In the genomic region with DNA sequence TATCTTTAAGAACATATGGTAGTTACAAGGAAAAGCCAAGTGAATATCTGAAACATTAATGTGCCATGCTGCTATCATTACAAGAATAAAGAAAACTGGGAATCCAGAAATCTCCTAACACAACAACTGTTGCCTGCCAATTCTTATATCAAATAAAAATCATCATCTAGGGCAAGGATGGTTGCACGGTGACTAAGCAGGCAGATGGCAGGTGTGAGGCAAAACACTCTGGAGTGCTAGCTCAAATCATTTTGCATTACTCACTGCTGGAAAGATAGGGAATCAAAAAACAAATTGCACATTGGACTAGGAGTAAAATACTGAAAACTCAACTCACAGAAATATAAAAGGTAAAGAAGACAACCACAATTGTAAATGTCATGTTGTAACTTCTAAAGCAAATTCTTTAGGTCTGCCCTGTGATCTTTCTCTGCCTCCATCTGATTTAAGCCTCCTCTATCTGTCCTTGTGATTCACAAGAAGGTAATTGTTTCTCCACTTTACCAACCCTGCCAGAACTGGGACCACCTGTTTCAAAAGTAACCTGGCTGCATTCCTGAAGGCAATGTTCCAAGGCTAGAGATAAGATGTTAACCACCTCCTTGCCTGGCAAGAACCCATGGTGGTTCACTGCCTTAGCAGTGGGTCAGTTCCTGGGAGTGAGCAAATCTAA, we compare ENCODE assay signal across 9 cellular contexts. TPM values are rescaled to one million over a fixed set of nuclear protein-coding genes. Genes with fewer than 3 reads are reported as not detected.
A peak's percentile ranks its signal among the peaks of the same experiment; 100 is the strongest.
DNase-seq lines count a peak whose midpoint lies in the region; ATAC-seq and TF ChIP-seq lines count a peak whose summit lies in the region.
"Had no signal": no experiment of that assay in that cellular context is flagged by ENCODE, and none has a peak within 500 bp of the region (broad histone marks: within the 10 kb centered on the region; RNA-seq: fewer than 3 reads in every experiment).

No MANE protein-coding gene starts in this region.

- DNase-seq in DMS53 (lab: John Stamatoyannopoulos, UW), result peak; percentile 84
- peak; percentile 91 for DNase-seq in LHCN-M2 (ENCODE audit: low read depth)
- peak; percentile 72 for DNase-seq in brain microvascular endothelial cell
- DNase-seq in mucosa of descending colon, result peak in 2 of 3 donors; percentile 34 to 68
- no peak for DNase-seq in activated naive CD4-positive, alpha-beta T cell treated with Interleukin-2 at 50 U/mL for 16 hours
- DNase-seq in stimulated activated naive CD8-positive, alpha-beta T cell treated with anti-CD3 and anti-CD28 coated beads, Interleukin-15, amount 100 ng/mL, for 72 hours, result no peak
- no peak for DNase-seq in pons (ENCODE audit: low spot score)
- DNase-seq: effector CD4-positive, alpha-beta T cell had no signal

- TF ChIP-seq CTCF in brain microvascular endothelial cell (IDR thresholded peaks at IDR 0.05; ENCODE audit: low read depth, low read length, missing control alignments), result no peak
- TF ChIP-seq CTCF in mucosa of descending colon (IDR thresholded peaks at IDR 0.05), result no peak

- no peaks in the 10 kb centered on the region for H3K27me3 ChIP-seq in brain microvascular endothelial cell (replicated peaks)

- H3K4me1 ChIP-seq in mucosa of descending colon (ENCODE audit: low read depth), result peaks cover 12% of the 10 kb centered on the region

- H3K9me3 ChIP-seq in mucosa of descending colon, result no peaks in the 10 kb centered on the region

- H3K4me3 Mint-ChIP-seq in stimulated activated naive CD8-positive, alpha-beta T cell treated with anti-CD3 and anti-CD28 coated beads, Interleukin-15, amount 100 ng/mL, for 72 hours, result no peak overlapping the region

- H3K27me3 Mint-ChIP-seq in stimulated activated naive CD8-positive, alpha-beta T cell treated with anti-CD3 and anti-CD28 coated beads, Interleukin-15, amount 100 ng/mL, for 72 hours, result no peaks in the 10 kb centered on the region

- no peak overlapping the region for H3K4me3 ChIP-seq in brain microvascular endothelial cell (ENCODE audit: low read depth, low read length)
- H3K4me3 ChIP-seq in mucosa of descending colon, result no peak overlapping the region

- no peaks in the 10 kb centered on the region for H3K4me1 Mint-ChIP-seq in stimulated activated naive CD8-positive, alpha-beta T cell treated with anti-CD3 and anti-CD28 coated beads, Interleukin-15, amount 100 ng/mL, for 72 hours

- ATAC-seq in mucosa of descending colon (peak; percentile 88), HG02885 (IDR thresholded peaks at IDR 0.05; ENCODE audit: poor library complexity, unreplicated experiment) (no peak)
- ATAC-seq in stimulated activated naive CD8-positive, alpha-beta T cell treated with anti-CD3 and anti-CD28 coated beads, Interleukin-15, amount 100 ng/mL, for 72 hours, result no peak

- intact Hi-C loops in mucosa of descending colon (cut with DNase I, micrococcal nuclease), result loop anchor here in 1 of 2 donors (10.0 kb wide), 1 partner anchor 135 kb away; no protein-coding TSS in a partner anchor

- no peak overlapping the region for H3K27ac Mint-ChIP-seq in stimulated activated naive CD8-positive, alpha-beta T cell treated with anti-CD3 and anti-CD28 coated beads, Interleukin-15, amount 100 ng/mL, for 72 hours

- no peaks in the 10 kb centered on the region for H3K36me3 ChIP-seq in brain microvascular endothelial cell (replicated peaks)
- no peaks in the 10 kb centered on the region for H3K36me3 ChIP-seq in mucosa of descending colon (ENCODE audit: low read depth)

- H3K27ac ChIP-seq in brain microvascular endothelial cell, result peak overlapping the region; percentile 10

- no peaks in the 10 kb centered on the region for H3K9me3 Mint-ChIP-seq in stimulated activated naive CD8-positive, alpha-beta T cell treated with anti-CD3 and anti-CD28 coated beads, Interleukin-15, amount 100 ng/mL, for 72 hours

- in situ Hi-C loops in brain microvascular endothelial cell (cut with HindIII; ENCODE audit: low pct_ligation_motif_present, low sequenced_read_pairs), result no loop called here

RNA-seq across cellular contexts. Expression of gene LCA5, which starts 33.0 kb away (rescaled TPM):
- 2.2 and 3.6 TPM in 2 replicates for total RNA-seq in LHCN-M2 (2014; rRNA removed)
- 0.79 TPM for polyA plus RNA-seq in LHCN-M2 (2012)
- total RNA-seq in mucosa of descending colon, result 1 to 10 TPM in 2 of 3 donors, under 1 TPM in 1; 0.43 to 5.5 (median 1.1) TPM

Comparison
In these comparisons a context has a peak if more than half of its experiments do, and no peak if none do; other contexts are left out.
1. DNase-seq: peak in DMS53 (single experiment), LHCN-M2 (single experiment), brain microvascular endothelial cell (single experiment) and mucosa of descending colon (2 of 3); none in activated naive CD4-positive, alpha-beta T cell treated with Interleukin-2 at 50 U/mL for 16 hours (single experiment), stimulated activated naive CD8-positive, alpha-beta T cell treated with anti-CD3 and anti-CD28 coated beads, Interleukin-15, amount 100 ng/mL, for 72 hours (0 of 2) and pons (single experiment).